Comparison of ENCODE assay signal across 7 cellular contexts in genomic region chrX:120791013-120791643, GRCh38.
DNase-seq lines count a peak whose midpoint lies in the region; ATAC-seq and TF ChIP-seq lines count a peak whose summit lies in the region.

No MANE protein-coding gene starts in this region.

- CTCF ChIA-PET in SK-N-SH (lab: Yijun Ruan, JAX) = interaction anchor here (1.1 to 3.4 kb wide), 7 partner anchors 11 to 693 kb away, joined by 3 to 28 read pairs (median 4); no protein-coding TSS in a partner anchor

- H3F3A ChIP-seq in GM23248 (ENCODE audit: insufficient read depth) (peaks cover 8% of the 10 kb centered on the region), SK-N-SH (replicated peaks; ENCODE audit: insufficient read depth) (no peaks in the 10 kb centered on the region)

- peak; percentile 15 for TF ChIP-seq CTCF in SK-N-SH (IDR thresholded peaks at IDR 0.05)
- no peak for TF ChIP-seq CTCF in foreskin keratinocyte (conservative IDR thresholded peaks at IDR 0.05)
- TF ChIP-seq CTCF in stomach (IDR thresholded peaks at IDR 0.05) = no peak

- DNase-seq in GM23248 (peak; percentile 83), SK-N-SH (no peak), foreskin keratinocyte (no peak), stomach (peak; percentile 43), SKM-1 (lab: John Stamatoyannopoulos, UW; ENCODE audit: unreplicated experiment) (no peak)
- no peak for DNase-seq in stimulated activated naive CD8-positive, alpha-beta T cell treated with anti-CD3 and anti-CD28 coated beads, Interleukin-15, Interleukin-2, amounts not matched to agents 100 U/mL and 50 U/mL, for 24 hours

- H2AFZ ChIP-seq in GM23248 (no peak overlapping the region), SK-N-SH (ENCODE audit: low read depth) (peak overlapping the region; percentile 72)

- H3K9ac ChIP-seq in GM23248 (no peak overlapping the region), SK-N-SH (no peak overlapping the region)

- H3K27me3 ChIP-seq in GM23248 (replicated peaks; ENCODE audit: insufficient read depth) = no peaks in the 10 kb centered on the region
- no peaks in the 10 kb centered on the region for H3K27me3 ChIP-seq in SK-N-SH (ENCODE audit: insufficient read depth)
- H3K27me3 ChIP-seq in foreskin keratinocyte = no peaks in the 10 kb centered on the region
- no peaks in the 10 kb centered on the region for H3K27me3 ChIP-seq in stomach

- 0 to 8% methylated on average over 2 of the region's 2 CpGs for WGBS in GM23248 (ENCODE audit: low coverage in 1 of 2, low lambda C conversion rate in 2 of 2, missing lambda C conversion rate in 2 of 2), 2 experiments
- 4% methylated on average over 2 of the region's 2 CpGs for WGBS in SK-N-SH (ENCODE audit: low lambda C conversion rate)
- 14 to 51% (median 33%) methylated on average over 1 to 2 of the region's 2 CpGs for WGBS in stomach, 5 donors

- no peak for TF ChIP-seq POLR2A in stomach (IDR thresholded peaks at IDR 0.05)

- H3K79me2 ChIP-seq in GM23248 (ENCODE audit: insufficient read depth) (no peaks in the 10 kb centered on the region), SK-N-SH (ENCODE audit: insufficient read depth) (no peaks in the 10 kb centered on the region)

- ATAC-seq in foreskin keratinocyte = peak; percentile 43
- no peak for ATAC-seq in stimulated activated naive CD8-positive, alpha-beta T cell treated with anti-CD3 and anti-CD28 coated beads, Interleukin-15, Interleukin-2, amounts not matched to agents 100 U/mL and 50 U/mL, for 24 hours
- ATAC-seq in GM21717 (IDR thresholded peaks at IDR 0.05; ENCODE audit: unreplicated experiment) = no peak

- H3K4me3 ChIP-seq in GM23248 = no peak overlapping the region
- no peak overlapping the region for H3K4me3 ChIP-seq in SK-N-SH (ENCODE audit: low read depth in 2 of 2, low read length in 1 of 2)
- no peak overlapping the region for H3K4me3 ChIP-seq in stomach

- in situ Hi-C loops in GM23248 (cut with MboI) = no loop called here

- H3K36me3 ChIP-seq in GM23248 (ENCODE audit: low read depth) (no peaks in the 10 kb centered on the region), SK-N-SH (replicated peaks in 1 of 2; ENCODE audit: control insufficient read depth in 1 of 2, insufficient read depth in 2 of 2, low read length in 1 of 2) (no peaks in the 10 kb centered on the region), stomach (no peaks in the 10 kb centered on the region)

- H3K9me2 ChIP-seq in GM23248 (ENCODE audit: insufficient read depth) = no peaks in the 10 kb centered on the region
- no peaks in the 10 kb centered on the region for H3K9me2 ChIP-seq in SK-N-SH

- H3K27ac ChIP-seq in GM23248 (no peak overlapping the region), SK-N-SH (ENCODE audit: low read depth in 2 of 2, low read length in 1 of 2) (peak overlapping the region in 1 of 2 experiments; percentile 13; a peak in 1 of 4 replicates), foreskin keratinocyte (no peak overlapping the region), stomach (no peak overlapping the region)

- POLR2A ChIA-PET in SK-N-SH (lab: Yijun Ruan, JAX) = no interaction called here

- H3K9me3 ChIP-seq in GM23248 (ENCODE audit: low read depth) (no peaks in the 10 kb centered on the region), SK-N-SH (no peaks in the 10 kb centered on the region), stomach (no peaks in the 10 kb centered on the region)

- TF ChIP-seq RAD21 in SK-N-SH (IDR thresholded peaks at IDR 0.05; ENCODE audit: low read length) = no peak

- intact Hi-C loops in stomach (cut with DNase I; ENCODE audit: low total_unique reads) = no loop called here

- H4K20me1 ChIP-seq in GM23248 (ENCODE audit: insufficient read depth) = no peaks in the 10 kb centered on the region
- no peaks in the 10 kb centered on the region for H4K20me1 ChIP-seq in SK-N-SH (ENCODE audit: insufficient read depth)

- TF ChIP-seq EP300 in SK-N-SH (IDR thresholded peaks at IDR 0.05; ENCODE audit: borderline replicate concordance in 1 of 2, low read depth in 1 of 2, low read length in 1 of 2) = no peak
- TF ChIP-seq EP300 in stomach (IDR thresholded peaks at IDR 0.05) = no peak

- H3K4me2 ChIP-seq in GM23248 (ENCODE audit: unreplicated experiment) = no peak overlapping the region
- peak overlapping the region; percentile 18; the same call in 1 of the 2 replicates for H3K4me2 ChIP-seq in SK-N-SH

- peaks cover 24% of the 10 kb centered on the region for H3K4me1 ChIP-seq in GM23248 (ENCODE audit: insufficient read depth)
- H3K4me1 ChIP-seq in SK-N-SH (ENCODE audit: control insufficient read depth in 1 of 2, insufficient read depth in 2 of 2, low read depth in 1 of 2, low read length in 1 of 2) = no peaks in the 10 kb centered on the region
- no peaks in the 10 kb centered on the region for H3K4me1 ChIP-seq in foreskin keratinocyte
- H3K4me1 ChIP-seq in stomach = peaks cover 0 to 7% (median 2%) of the 10 kb centered on the region in 4 donors

TF ChIP-seq in SK-N-SH, 30 proteins besides CTCF, POLR2A, EP300 and RAD21:
- TF ChIP-seq TCF12 (IDR thresholded peaks at IDR 0.05) = peak; percentile 52
- TF ChIP-seq FOSL2 (IDR thresholded peaks at IDR 0.05; ENCODE audit: borderline replicate concordance, low read depth) = peak; percentile 68; the same call in 1 of the 2 replicates
- TF ChIP-seq RXRA (IDR thresholded peaks at IDR 0.05; ENCODE audit: borderline replicate concordance, low read depth) = no peak
- no peak for TF ChIP-seq NRF1 (IDR thresholded peaks at IDR 0.05; ENCODE audit: low read depth, low read length)
- peak; percentile 81 for TF ChIP-seq NFIC (IDR thresholded peaks at IDR 0.05; ENCODE audit: borderline replicate concordance)
- TF ChIP-seq JUND (IDR thresholded peaks at IDR 0.05) = peak; percentile 51
TF ChIP-seq in SK-N-SH: peak in this region for 4.

Comparison
In these comparisons a context has a peak if more than half of its experiments do, and no peak if none do; other contexts are left out.
1. DNase-seq: peak in GM23248 (single experiment) and stomach (single experiment); none in SK-N-SH (single experiment), foreskin keratinocyte (0 of 2), SKM-1 (single experiment) and stimulated activated naive CD8-positive, alpha-beta T cell treated with anti-CD3 and anti-CD28 coated beads, Interleukin-15, Interleukin-2, amounts not matched to agents 100 U/mL and 50 U/mL, for 24 hours (single experiment).